In the genomic region with DNA sequence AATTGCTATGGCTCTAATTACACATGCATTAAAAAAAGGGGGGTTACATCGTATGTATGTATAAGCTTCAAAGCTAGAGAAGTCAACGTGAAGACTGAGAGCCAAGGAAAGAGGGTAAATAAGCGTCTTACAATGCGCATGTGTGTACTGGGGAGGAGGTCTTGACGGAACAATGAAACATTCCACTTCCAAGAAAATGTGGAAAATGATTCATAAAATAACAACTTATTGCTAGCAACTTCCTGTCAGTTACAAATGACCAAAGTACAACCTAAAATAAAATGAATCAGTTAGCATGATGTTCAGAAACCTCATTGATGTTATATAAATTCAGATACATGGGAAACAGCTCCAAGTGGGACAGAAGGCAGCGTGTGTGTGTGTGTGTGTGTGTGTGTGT, we compare ENCODE assay signal across 1 cellular context.
TF ChIP-seq lines count a peak whose summit lies in the region.

No MANE protein-coding gene starts in this region.

TF ChIP-seq in IMR-90, 13 proteins besides CTCF, POLR2A, EP300 and RAD21 (continued from another document):
- TF ChIP-seq USF2 (IDR thresholded peaks at IDR 0.05; ENCODE audit: low read depth, low read length), result no peak
- no peak for TF ChIP-seq FOS (IDR thresholded peaks at IDR 0.05; ENCODE audit: low read depth, low read length)
- no peak for TF ChIP-seq CEBPB (IDR thresholded peaks at IDR 0.05; ENCODE audit: low read depth, low read length)
- no peak for TF ChIP-seq RCOR1 (IDR thresholded peaks at IDR 0.05; ENCODE audit: insufficient replicate concordance, low read length)
- no peak for TF ChIP-seq MAZ (IDR thresholded peaks at IDR 0.05; ENCODE audit: borderline replicate concordance, low read depth, low read length)
- TF ChIP-seq SMC3 (IDR thresholded peaks at IDR 0.05; ENCODE audit: low read depth, low read length), result no peak
- TF ChIP-seq RFX5 (IDR thresholded peaks at IDR 0.05; ENCODE audit: low read depth, low read length), result no peak
- no peak for TF ChIP-seq MXI1 (IDR thresholded peaks at IDR 0.05; ENCODE audit: borderline replicate concordance, low read depth, low read length)
- TF ChIP-seq NFE2L2 (IDR thresholded peaks at IDR 0.05; ENCODE audit: low read depth, low read length), result no peak
- TF ChIP-seq MAFK (IDR thresholded peaks at IDR 0.05; ENCODE audit: low read depth, low read length), result no peak
- TF ChIP-seq BHLHE40 (IDR thresholded peaks at IDR 0.05; ENCODE audit: low read depth, low read length), result no peak
